ENCODE assay signal across 15 cellular contexts in genomic region chr13:50617134-50617721, GRCh38.
DNase-seq lines count a peak whose midpoint lies in the region; ATAC-seq and TF ChIP-seq lines count a peak whose summit lies in the region.
"Had no signal": no experiment of that assay in that cellular context is flagged by ENCODE, and none has a peak within 500 bp of the region (broad histone marks: within the 10 kb centered on the region; RNA-seq: fewer than 3 reads in every experiment).

No MANE protein-coding gene starts in this region.

- CTCF ChIA-PET in activated B cell treated with CpG ODN at 0.5 μM for 24 hours (lab: Charles Lee): interaction anchor here (1.1 kb wide), 1 partner anchor 183 kb away, joined by 4 read pairs; no protein-coding TSS in a partner anchor

- TF ChIP-seq CTCF in activated B cell treated with CpG ODN at 0.5 μM for 24 hours (IDR thresholded peaks at IDR 0.05): no peak
- no peak for TF ChIP-seq CTCF in GM13976 (IDR thresholded peaks at IDR 0.05; ENCODE audit: borderline replicate concordance, control extremely low read depth, extremely low read depth, insufficient read depth, missing control alignments)

- no peaks in the 10 kb centered on the region for H3K36me3 Mint-ChIP-seq in activated B cell treated with CpG ODN at 0.5 μM for 24 hours (ENCODE audit: low read depth)
- H3K36me3 Mint-ChIP-seq: activated naive CD8-positive, alpha-beta T cell treated with anti-CD3 and anti-CD28 coated beads, Interleukin-2, amount 10 ng/mL, durations not matched to agents 7 days and 5 days; memory B cell; stimulated activated effector memory CD8-positive, alpha-beta T cell treated with anti-CD3 and anti-CD28 coated beads, Interleukin-12 subunit alpha, Interleukin-12 subunit beta, amount 100 ng/mL, for 72 hours had no signal

- peak; percentile 82 for DNase-seq in AG08395 (ENCODE audit: low spot score)
- DNase-seq in HT-29 (ENCODE audit: low spot score): peak; percentile 86
- no peak for DNase-seq in activated B cell treated with CpG ODN at 0.5 μM for 24 hours
- DNase-seq in iris pigment epithelial cell (ENCODE audit: low read depth): peak; percentile 72
- DNase-seq in NCI-H524 treated with DMSO at 0.1 percent for 48 hours (lab: John Stamatoyannopoulos, UW): no peak
- DNase-seq in GM13976 (ENCODE audit: low spot score): no peak
- DNase-seq: activated naive CD8-positive, alpha-beta T cell treated with anti-CD3 and anti-CD28 coated beads, Interleukin-2, amount 10 ng/mL, durations not matched to agents 7 days and 5 days; C1 segment of cervical spinal cord; NCI-H1417 treated with DMSO at 0.1 percent for 48 hours; RPMI8226 had no signal

- H3K4me1 Mint-ChIP-seq in activated B cell treated with CpG ODN at 0.5 μM for 24 hours: peaks cover 41% of the 10 kb centered on the region

- POLR2A ChIA-PET in activated B cell treated with CpG ODN at 0.5 μM for 24 hours (lab: Charles Lee): interaction anchor here (1.1 to 1.8 kb wide), 2 partner anchors 23 to 26 kb away, joined by 4 to 5 read pairs; no protein-coding TSS in a partner anchor

- H3K4me3 Mint-ChIP-seq in activated B cell treated with CpG ODN at 0.5 μM for 24 hours: no peak overlapping the region
- H3K4me3 Mint-ChIP-seq: activated naive CD8-positive, alpha-beta T cell treated with anti-CD3 and anti-CD28 coated beads, Interleukin-2, amount 10 ng/mL, durations not matched to agents 7 days and 5 days; memory B cell; stimulated activated effector memory CD8-positive, alpha-beta T cell treated with anti-CD3 and anti-CD28 coated beads, Interleukin-12 subunit alpha, Interleukin-12 subunit beta, amount 100 ng/mL, for 72 hours had no signal

- intact Hi-C loops in activated B cell treated with CpG ODN at 0.5 μM for 24 hours (cut with micrococcal nuclease): no loop called here

- H3K27me3 Mint-ChIP-seq in activated B cell treated with CpG ODN at 0.5 μM for 24 hours: no peaks in the 10 kb centered on the region
- H3K27me3 Mint-ChIP-seq: memory B cell had no signal

- peak overlapping the region; percentile 30 for H3K27ac Mint-ChIP-seq in activated B cell treated with CpG ODN at 0.5 μM for 24 hours
- H3K27ac Mint-ChIP-seq: activated naive CD8-positive, alpha-beta T cell treated with anti-CD3 and anti-CD28 coated beads, Interleukin-2, amount 10 ng/mL, durations not matched to agents 7 days and 5 days; memory B cell; stimulated activated effector memory CD8-positive, alpha-beta T cell treated with anti-CD3 and anti-CD28 coated beads, Interleukin-12 subunit alpha, Interleukin-12 subunit beta, amount 100 ng/mL, for 72 hours had no signal

- in situ Hi-C loops in GM13976 (cut with MboI; ENCODE audit: low sequenced_read_pairs, unreplicated experiment): no loop called here

- H3K9me3 Mint-ChIP-seq in activated B cell treated with CpG ODN at 0.5 μM for 24 hours: no peaks in the 10 kb centered on the region
- H3K9me3 Mint-ChIP-seq: activated naive CD8-positive, alpha-beta T cell treated with anti-CD3 and anti-CD28 coated beads, Interleukin-2, amount 10 ng/mL, durations not matched to agents 7 days and 5 days; memory B cell; stimulated activated effector memory CD8-positive, alpha-beta T cell treated with anti-CD3 and anti-CD28 coated beads, Interleukin-12 subunit alpha, Interleukin-12 subunit beta, amount 100 ng/mL, for 72 hours had no signal

- peak; percentile 21 for ATAC-seq in activated B cell treated with CpG ODN at 0.5 μM for 24 hours (ENCODE audit: low read depth)
- no peak for ATAC-seq in HG03097 (IDR thresholded peaks at IDR 0.05; ENCODE audit: low FRiP score, unreplicated experiment)
- ATAC-seq in GM18520 (IDR thresholded peaks at IDR 0.05; ENCODE audit: unreplicated experiment): no peak
- ATAC-seq: activated CD4-positive, CD25-positive, alpha-beta regulatory T cell treated with anti-CD3 and anti-CD28 coated beads, Interleukin-2, amount 50 U/mL, for 24 hours; stimulated activated effector memory CD8-positive, alpha-beta T cell treated with anti-CD3 and anti-CD28 coated beads, Interleukin-12 subunit alpha, Interleukin-12 subunit beta, amount 100 ng/mL, for 72 hours had no signal

Comparison
In these comparisons a context has a peak if more than half of its experiments do, and no peak if none do; other contexts are left out.
1. DNase-seq: peak in AG08395 (single experiment), HT-29 (single experiment) and iris pigment epithelial cell (single experiment); none in activated B cell treated with CpG ODN at 0.5 μM for 24 hours (single experiment), NCI-H524 treated with DMSO at 0.1 percent for 48 hours (single experiment) and GM13976 (single experiment).